2 cellular contexts compared by ENCODE assay signal in the genomic region with DNA sequence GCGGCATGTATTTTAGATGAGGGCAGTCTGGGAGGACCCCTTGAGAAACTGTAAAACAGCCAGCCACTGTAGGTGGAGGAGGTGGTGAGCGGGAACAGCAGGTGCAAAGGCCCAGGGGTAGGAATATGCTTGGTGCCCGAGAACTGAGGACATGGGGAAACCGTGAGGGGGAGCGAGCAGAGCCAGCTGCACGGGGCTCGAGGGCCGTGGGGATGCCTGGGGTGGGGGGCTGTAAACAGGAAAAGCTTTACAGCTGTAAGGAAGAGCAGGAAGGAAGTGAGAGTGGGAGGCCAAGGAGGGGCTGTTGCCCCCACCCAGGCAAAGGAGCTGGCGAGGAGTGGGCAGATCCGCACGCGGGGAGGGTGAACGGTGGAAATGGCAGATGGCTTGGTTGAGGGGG.
TF ChIP-seq lines count a peak whose summit lies in the region.

No MANE protein-coding gene starts in this region.

TF ChIP-seq in SK-N-SH treated with all-trans-retinoic acid at 6 μM for 48 hours, 23 proteins besides CTCF, POLR2A, EP300 and RAD21:
- TF ChIP-seq ZNF70 (CRISPR knock-in tag; IDR thresholded peaks at IDR 0.05) (no peak), ESRRG (CRISPR knock-in tag; IDR thresholded peaks at IDR 0.05) (no peak), POU6F1 (CRISPR knock-in tag; IDR thresholded peaks at IDR 0.05; ENCODE audit: borderline replicate concordance, low read depth) (no peak), GLIS3 (CRISPR knock-in tag; IDR thresholded peaks at IDR 0.05) (no peak), ZFP3 (CRISPR knock-in tag; IDR thresholded peaks at IDR 0.05) (no peak)

TF ChIP-seq in HepG2, 621 proteins besides CTCF, POLR2A, EP300 and RAD21:
- no peak for TF ChIP-seq FLYWCH1 (CRISPR knock-in tag; IDR thresholded peaks at IDR 0.05)
- TF ChIP-seq GTF3A (CRISPR knock-in tag; conservative IDR thresholded peaks at IDR 0.05), result no peak
- TF ChIP-seq ZNF788 (CRISPR knock-in tag; IDR thresholded peaks at IDR 0.05; ENCODE audit: borderline replicate concordance), result no peak
- TF ChIP-seq ATM (IDR thresholded peaks at IDR 0.05; ENCODE audit: borderline replicate concordance), result no peak
- TF ChIP-seq, protein P1, sequence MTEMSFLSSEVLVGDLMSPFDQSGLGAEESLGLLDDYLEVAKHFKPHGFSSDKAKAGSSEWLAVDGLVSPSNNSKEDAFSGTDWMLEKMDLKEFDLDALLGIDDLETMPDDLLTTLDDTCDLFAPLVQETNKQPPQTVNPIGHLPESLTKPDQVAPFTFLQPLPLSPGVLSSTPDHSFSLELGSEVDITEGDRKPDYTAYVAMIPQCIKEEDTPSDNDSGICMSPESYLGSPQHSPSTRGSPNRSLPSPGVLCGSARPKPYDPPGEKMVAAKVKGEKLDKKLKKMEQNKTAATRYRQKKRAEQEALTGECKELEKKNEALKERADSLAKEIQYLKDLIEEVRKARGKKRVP (CRISPR knock-in tag; IDR thresholded peaks at IDR 0.05), result no peak
- TF ChIP-seq FOSL1 (CRISPR knock-in tag; IDR thresholded peaks at IDR 0.05; ENCODE audit: borderline replicate concordance), result no peak
- TF ChIP-seq ZNF703 (CRISPR knock-in tag; IDR thresholded peaks at IDR 0.05; ENCODE audit: borderline replicate concordance), result no peak
- TF ChIP-seq ZNF768 (CRISPR knock-in tag; IDR thresholded peaks at IDR 0.05), result no peak
- TF ChIP-seq ZNF101 (CRISPR knock-in tag; IDR thresholded peaks at IDR 0.05; ENCODE audit: borderline replicate concordance, low read depth), result no peak
- no peak for TF ChIP-seq ZKSCAN8 (CRISPR knock-in tag; IDR thresholded peaks at IDR 0.05; ENCODE audit: borderline replicate concordance)
- TF ChIP-seq ARNT (IDR thresholded peaks at IDR 0.05), result no peak
- TF ChIP-seq, protein P2, sequence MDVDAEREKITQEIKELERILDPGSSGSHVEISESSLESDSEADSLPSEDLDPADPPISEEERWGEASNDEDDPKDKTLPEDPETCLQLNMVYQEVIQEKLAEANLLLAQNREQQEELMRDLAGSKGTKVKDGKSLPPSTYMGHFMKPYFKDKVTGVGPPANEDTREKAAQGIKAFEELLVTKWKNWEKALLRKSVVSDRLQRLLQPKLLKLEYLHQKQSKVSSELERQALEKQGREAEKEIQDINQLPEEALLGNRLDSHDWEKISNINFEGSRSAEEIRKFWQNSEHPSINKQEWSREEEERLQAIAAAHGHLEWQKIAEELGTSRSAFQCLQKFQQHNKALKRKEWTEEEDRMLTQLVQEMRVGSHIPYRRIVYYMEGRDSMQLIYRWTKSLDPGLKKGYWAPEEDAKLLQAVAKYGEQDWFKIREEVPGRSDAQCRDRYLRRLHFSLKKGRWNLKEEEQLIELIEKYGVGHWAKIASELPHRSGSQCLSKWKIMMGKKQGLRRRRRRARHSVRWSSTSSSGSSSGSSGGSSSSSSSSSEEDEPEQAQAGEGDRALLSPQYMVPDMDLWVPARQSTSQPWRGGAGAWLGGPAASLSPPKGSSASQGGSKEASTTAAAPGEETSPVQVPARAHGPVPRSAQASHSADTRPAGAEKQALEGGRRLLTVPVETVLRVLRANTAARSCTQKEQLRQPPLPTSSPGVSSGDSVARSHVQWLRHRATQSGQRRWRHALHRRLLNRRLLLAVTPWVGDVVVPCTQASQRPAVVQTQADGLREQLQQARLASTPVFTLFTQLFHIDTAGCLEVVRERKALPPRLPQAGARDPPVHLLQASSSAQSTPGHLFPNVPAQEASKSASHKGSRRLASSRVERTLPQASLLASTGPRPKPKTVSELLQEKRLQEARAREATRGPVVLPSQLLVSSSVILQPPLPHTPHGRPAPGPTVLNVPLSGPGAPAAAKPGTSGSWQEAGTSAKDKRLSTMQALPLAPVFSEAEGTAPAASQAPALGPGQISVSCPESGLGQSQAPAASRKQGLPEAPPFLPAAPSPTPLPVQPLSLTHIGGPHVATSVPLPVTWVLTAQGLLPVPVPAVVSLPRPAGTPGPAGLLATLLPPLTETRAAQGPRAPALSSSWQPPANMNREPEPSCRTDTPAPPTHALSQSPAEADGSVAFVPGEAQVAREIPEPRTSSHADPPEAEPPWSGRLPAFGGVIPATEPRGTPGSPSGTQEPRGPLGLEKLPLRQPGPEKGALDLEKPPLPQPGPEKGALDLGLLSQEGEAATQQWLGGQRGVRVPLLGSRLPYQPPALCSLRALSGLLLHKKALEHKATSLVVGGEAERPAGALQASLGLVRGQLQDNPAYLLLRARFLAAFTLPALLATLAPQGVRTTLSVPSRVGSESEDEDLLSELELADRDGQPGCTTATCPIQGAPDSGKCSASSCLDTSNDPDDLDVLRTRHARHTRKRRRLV (CRISPR knock-in tag; IDR thresholded peaks at IDR 0.05), result no peak
- TF ChIP-seq ZNF597 (CRISPR knock-in tag; IDR thresholded peaks at IDR 0.05), result no peak
- TF ChIP-seq ISL2 (CRISPR knock-in tag; IDR thresholded peaks at IDR 0.05), result no peak
